3 cellular contexts compared by ENCODE assay signal in genomic region chr3:173058229-173058628, GRCh38.
TF ChIP-seq lines count a peak whose summit lies in the region.

No MANE protein-coding gene starts in this region.

TF ChIP-seq in IMR-90, 13 proteins besides CTCF, POLR2A, EP300 and RAD21:
- TF ChIP-seq USF2 (IDR thresholded peaks at IDR 0.05; ENCODE audit: low read depth, low read length), result no peak
- TF ChIP-seq ELK1 (IDR thresholded peaks at IDR 0.05; ENCODE audit: borderline replicate concordance, low read depth, low read length), result no peak
- no peak for TF ChIP-seq FOS (IDR thresholded peaks at IDR 0.05; ENCODE audit: low read depth, low read length)
- TF ChIP-seq SMC3 (IDR thresholded peaks at IDR 0.05; ENCODE audit: low read depth, low read length), result no peak
- no peak for TF ChIP-seq CHD1 (IDR thresholded peaks at IDR 0.05; ENCODE audit: low read depth, low read length)
- TF ChIP-seq MAFK (IDR thresholded peaks at IDR 0.05; ENCODE audit: low read depth, low read length), result peak; percentile 52
- no peak for TF ChIP-seq MXI1 (IDR thresholded peaks at IDR 0.05; ENCODE audit: borderline replicate concordance, low read depth, low read length)
- TF ChIP-seq NFE2L2 (IDR thresholded peaks at IDR 0.05; ENCODE audit: low read depth, low read length), result no peak
- TF ChIP-seq RCOR1 (IDR thresholded peaks at IDR 0.05; ENCODE audit: insufficient replicate concordance, low read length), result no peak

TF ChIP-seq in K562, 482 proteins besides CTCF, POLR2A, EP300 and RAD21 (continues in another document):
- TF ChIP-seq HDAC8 (tag; IDR thresholded peaks at IDR 0.05), result no peak
- TF ChIP-seq BHLHE40 (IDR thresholded peaks at IDR 0.05; ENCODE audit: low read length), result no peak
- TF ChIP-seq HEY1 (CRISPR knock-in tag; IDR thresholded peaks at IDR 0.05; ENCODE audit: borderline replicate concordance), result no peak
- no peak for TF ChIP-seq DDX20 (tag; IDR thresholded peaks at IDR 0.05; ENCODE audit: low read depth)
- 0 out of 2 replicates have a peak, but pooled peaks have one; percentile 14 for TF ChIP-seq MAFF (IDR thresholded peaks at IDR 0.05; ENCODE audit: low read length)
- TF ChIP-seq SRSF3 (IDR thresholded peaks at IDR 0.05; ENCODE audit: insufficient read depth, low read length), result no peak
- peak; percentile 30; the same call in 1 of the 2 replicates for TF ChIP-seq C11orf30 (IDR thresholded peaks at IDR 0.05; ENCODE audit: low read depth)
- TF ChIP-seq ZBTB7A (IDR thresholded peaks at IDR 0.05; ENCODE audit: borderline replicate concordance, control insufficient read depth, low read depth, low read length), result no peak
- no peak for TF ChIP-seq PTBP1 (IDR thresholded peaks at IDR 0.05; ENCODE audit: low read depth, low read length)
- no peak for TF ChIP-seq MEF2D (tag; conservative IDR thresholded peaks at IDR 0.05; ENCODE audit: low read depth)
- 0 out of 2 replicates have a peak, but pooled peaks have one; percentile 6 for TF ChIP-seq MAFG (tag; conservative IDR thresholded peaks at IDR 0.05)
- no peak for TF ChIP-seq GTF2E2 (tag; IDR thresholded peaks at IDR 0.05)
- no peak for TF ChIP-seq ZNF318 (IDR thresholded peaks at IDR 0.05; ENCODE audit: borderline replicate concordance in 1 of 2, low read depth in 1 of 2)
- no peak for TF ChIP-seq ZFP30 (CRISPR knock-in tag; IDR thresholded peaks at IDR 0.05; ENCODE audit: borderline replicate concordance)
- no peak for TF ChIP-seq ZNF324 (CRISPR knock-in tag; IDR thresholded peaks at IDR 0.05)

TF ChIP-seq in endothelial cell of umbilical vein, 7 proteins besides CTCF, POLR2A, EP300 and RAD21:
- TF ChIP-seq EZH2 (IDR thresholded peaks at IDR 0.05; ENCODE audit: borderline replicate concordance, low read depth, low read length, severe bottlenecking), result no peak
- no peak for TF ChIP-seq MYC (IDR thresholded peaks at IDR 0.05; ENCODE audit: low read depth, low read length)
- no peak for TF ChIP-seq GATA2 (IDR thresholded peaks at IDR 0.05; ENCODE audit: insufficient read depth, insufficient read length, low read depth, low read length)
- TF ChIP-seq JUN (IDR thresholded peaks at IDR 0.05; ENCODE audit: borderline replicate concordance, insufficient read depth, insufficient read length, low read depth), result no peak
